In the genomic region with DNA sequence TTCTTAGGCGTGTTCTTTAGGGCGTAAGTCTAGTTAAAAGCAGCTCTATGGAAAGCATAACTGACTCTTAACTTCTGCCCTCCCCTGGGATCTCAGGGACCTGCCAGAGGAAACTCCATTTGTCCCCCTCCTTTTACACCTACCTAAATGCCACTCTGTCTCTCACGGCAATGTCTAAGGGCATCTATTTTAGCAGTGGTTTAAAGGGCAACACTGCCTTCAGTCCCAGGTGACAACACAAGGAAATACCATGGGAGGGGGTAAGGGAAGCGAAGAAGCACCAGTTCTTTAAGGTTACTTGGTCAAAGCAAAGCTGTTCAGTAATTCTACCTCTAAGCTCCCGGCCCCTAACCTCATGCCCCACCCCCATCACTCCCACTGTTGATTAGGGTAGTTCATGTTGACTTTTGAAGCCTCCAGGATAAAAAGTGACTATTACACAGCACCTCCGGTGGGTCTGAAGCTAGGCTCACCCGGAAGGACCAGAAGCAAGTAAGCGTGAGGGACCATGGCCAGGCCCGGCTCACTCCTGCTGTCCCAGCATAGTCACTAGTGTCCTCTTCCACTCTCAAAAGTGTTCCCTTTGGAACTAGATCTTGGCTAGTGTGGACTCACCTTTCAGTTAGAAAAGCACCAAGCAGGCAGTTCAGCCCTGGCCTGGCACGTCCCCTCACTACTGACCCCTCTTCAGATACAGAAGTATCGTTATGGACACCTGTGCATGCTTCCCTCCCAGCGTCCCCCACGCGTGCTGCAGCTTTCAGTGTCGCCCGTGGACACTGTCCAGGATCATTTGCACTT, we compare ENCODE assay signal across 1 cellular context.
TF ChIP-seq lines count a peak whose summit lies in the region.

No MANE protein-coding gene starts in this region.

TF ChIP-seq in liver, 16 proteins besides CTCF, POLR2A, EP300 and RAD21 (continued from another document):
- TF ChIP-seq, protein P1, sequence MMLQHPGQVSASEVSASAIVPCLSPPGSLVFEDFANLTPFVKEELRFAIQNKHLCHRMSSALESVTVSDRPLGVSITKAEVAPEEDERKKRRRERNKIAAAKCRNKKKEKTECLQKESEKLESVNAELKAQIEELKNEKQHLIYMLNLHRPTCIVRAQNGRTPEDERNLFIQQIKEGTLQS (IDR thresholded peaks at IDR 0.05): no peak
- no peak for TF ChIP-seq TAF1 (conservative IDR thresholded peaks at IDR 0.05)
